8 cellular contexts compared by ENCODE assay signal in genomic region chr12:57214398-57214781, GRCh38. TPM values are rescaled to one million over a fixed set of nuclear protein-coding genes. Genes with fewer than 3 reads are reported as not detected.
DNase-seq lines count a peak whose midpoint lies in the region; ATAC-seq and TF ChIP-seq lines count a peak whose summit lies in the region.

No MANE protein-coding gene starts in this region.

- H3K36me3 ChIP-seq in Panc1 (ENCODE audit: control insufficient read depth, insufficient read depth, low read length) = no peaks in the 10 kb centered on the region; the same call in 1 of the 2 replicates
- H3K36me3 ChIP-seq in trophoblast cell (ENCODE audit: control insufficient read depth in 1 of 2, insufficient read depth in 2 of 2, low read length in 2 of 2) = peaks cover 33 to 36% of the 10 kb centered on the region in 2 experiments

- no peak overlapping the region for H3K4ac ChIP-seq in trophoblast cell (ENCODE audit: low read depth, low read length)

- peaks cover 20% of the 10 kb centered on the region for H3K4me1 ChIP-seq in Panc1 (ENCODE audit: control insufficient read depth, insufficient read depth, low read length)
- H3K4me1 ChIP-seq in trophoblast cell (ENCODE audit: control insufficient read depth in 1 of 2, insufficient read depth in 2 of 2, low read length in 2 of 2) = peaks cover 17 to 35% of the 10 kb centered on the region in 2 experiments

- ATAC-seq in Panc1 = peak; percentile 69
- no peak for ATAC-seq in GM21737 (IDR thresholded peaks at IDR 0.05; ENCODE audit: unreplicated experiment)

- H2BK12ac ChIP-seq in trophoblast cell (ENCODE audit: low read length) = no peak overlapping the region

- no peak overlapping the region for H3K23ac ChIP-seq in trophoblast cell (ENCODE audit: low read length)

- in situ Hi-C loops in Panc1 (cut with HindIII; ENCODE audit: low pct_unique_long_range_greater_than_20kb, low sequenced_read_pairs) = no loop called here

- TF ChIP-seq CTCF in GM10266 (IDR thresholded peaks at IDR 0.05; ENCODE audit: control insufficient read depth, insufficient read depth, low read depth, missing control alignments) (peak; percentile 81), Panc1 (IDR thresholded peaks at IDR 0.05) (peak; percentile 88), fibroblast of pulmonary artery (IDR thresholded peaks at IDR 0.05; ENCODE audit: low read length, missing control alignments) (peak; percentile 72)

- no peak overlapping the region for H2AK5ac ChIP-seq in trophoblast cell (ENCODE audit: low read length)

- POLR2A ChIA-PET in Panc1 (lab: Charles Lee) = no interaction called here

- DNase-seq in GM10266 (ENCODE audit: extremely low spot score) = peak; percentile 86
- DNase-seq in Kasumi-1 (lab: John Stamatoyannopoulos, UW) = peak; percentile 70 to 85
- no peak for DNase-seq in Panc1 (ENCODE audit: low read depth, low spot score)
- peak; percentile 38 for DNase-seq in activated T-helper 1 cell treated with Interleukin-2 at 50 U/mL for 16 hours (ENCODE audit: low read depth)
- peak; percentile 61 for DNase-seq in fibroblast of pulmonary artery (ENCODE audit: low read depth)
- peak; percentile 56 to 76 for DNase-seq in trophoblast cell
- DNase-seq in NCI-H1048 (lab: John Stamatoyannopoulos, UW) = no peak

- H3K4me2 ChIP-seq in trophoblast cell (ENCODE audit: low read length) = peak overlapping the region; percentile 67

- intact Hi-C loops in Panc1 (cut with micrococcal nuclease; ENCODE audit: unreplicated experiment) = no loop called here

- no peak overlapping the region for H3K4me3 ChIP-seq in Panc1 (ENCODE audit: low read depth in 2 of 2, low read length in 2 of 2)
- no peak overlapping the region for H3K4me3 ChIP-seq in fibroblast of pulmonary artery (replicated peaks; ENCODE audit: low read depth, low read length)
- no peak overlapping the region for H3K4me3 ChIP-seq in trophoblast cell (ENCODE audit: low read depth, low read length)

- H3K18ac ChIP-seq in trophoblast cell (ENCODE audit: low read length) = no peak overlapping the region

- H3K14ac ChIP-seq in trophoblast cell (ENCODE audit: low read length) = no peak overlapping the region

- H3K27me3 ChIP-seq in Panc1 (ENCODE audit: control insufficient read depth, insufficient read depth, low read length) (peaks cover 10% of the 10 kb centered on the region), trophoblast cell (ENCODE audit: insufficient read depth, low read length) (peaks cover 42% of the 10 kb centered on the region)

- H3K79me1 ChIP-seq in trophoblast cell (ENCODE audit: low read length) = no peaks in the 10 kb centered on the region

- H3K9me3 ChIP-seq in Panc1 (ENCODE audit: control insufficient read depth, insufficient read depth, low read depth, low read length) (no peaks in the 10 kb centered on the region), trophoblast cell (ENCODE audit: insufficient read depth, low read depth, low read length) (peaks cover 10% of the 10 kb centered on the region)

- H4K8ac ChIP-seq in trophoblast cell (ENCODE audit: low read depth, low read length) = no peak overlapping the region

- WGBS in trophoblast cell (ENCODE audit: extremely low coverage, insufficient coverage, insufficient read length) = no CpG with 5 or more reads among the region's 14 CpGs

- H2AFZ ChIP-seq in trophoblast cell (ENCODE audit: insufficient read depth, low read length, poor library complexity) = peak overlapping the region; percentile 18

- no peak overlapping the region for H4K91ac ChIP-seq in trophoblast cell (ENCODE audit: low read depth, low read length)

- no TSS peak for BruUV-seq in Panc1 (replicated peaks; lab: Mats Ljungman, UMichigan)

- H2BK5ac ChIP-seq in trophoblast cell (ENCODE audit: low read depth, low read length, poor library complexity) = no peak overlapping the region

- no peak overlapping the region for H2BK120ac ChIP-seq in trophoblast cell (ENCODE audit: insufficient read depth, low read length, poor library complexity)

- H3K9ac ChIP-seq in trophoblast cell (ENCODE audit: low read length) = no peak overlapping the region

- CTCF ChIA-PET in Panc1 (lab: Charles Lee) = interaction anchor here (0.5 to 2.8 kb wide), 6 partner anchors 10 to 93 kb away, joined by 3 to 26 read pairs (median 8); partner anchors contain the start of gene SHMT2

- H3K79me2 ChIP-seq in trophoblast cell (ENCODE audit: control insufficient read depth, insufficient read depth, low read length, poor library complexity) = no peaks in the 10 kb centered on the region

- H3K27ac ChIP-seq in Panc1 (ENCODE audit: low read length) = no peak overlapping the region
- peak overlapping the region; percentile 6 for H3K27ac ChIP-seq in trophoblast cell (ENCODE audit: low read depth, low read length)

- H4K12ac ChIP-seq in trophoblast cell (ENCODE audit: low read depth, low read length) = no peak overlapping the region

RNA-seq across cellular contexts. Expression of gene NXPH4, which starts 2.2 kb away (rescaled TPM):
- 2.1 TPM for total RNA-seq in Panc1 (2021; ENCODE audit: unreplicated experiment)
- polyA plus RNA-seq in Panc1 (2012; ENCODE audit: insufficient read length) = 2.1 TPM
- 0.85 and 0.86 TPM in 2 replicates for polyA plus RNA-seq in trophoblast cell (2013)

RNA-seq across cellular contexts. Expression of gene SHMT2, which starts 15.1 kb away (rescaled TPM):
- total RNA-seq in Panc1 (2021; ENCODE audit: unreplicated experiment) = 67.1 TPM
- 117 TPM for polyA plus RNA-seq in Panc1 (2012; ENCODE audit: insufficient read length)
- 118 and 120 TPM in 2 replicates for polyA plus RNA-seq in trophoblast cell (2013)

RNA-seq across cellular contexts. Expression of gene STAC3, which starts 36.6 kb away (rescaled TPM):
- total RNA-seq in Panc1 (2021; ENCODE audit: unreplicated experiment) = 0.87 TPM
- 0.25 TPM for polyA plus RNA-seq in Panc1 (2012; ENCODE audit: insufficient read length)
- polyA plus RNA-seq in trophoblast cell (2013) = 0.71 and 0.78 TPM in 2 replicates

Comparison
In these comparisons a context has a peak if more than half of its experiments do, and no peak if none do; other contexts are left out.
1. DNase-seq: peak in GM10266 (single experiment), Kasumi-1 (2 of 2), activated T-helper 1 cell treated with Interleukin-2 at 50 U/mL for 16 hours (single experiment), fibroblast of pulmonary artery (single experiment) and trophoblast cell (2 of 2); none in Panc1 (single experiment) and NCI-H1048 (single experiment).
2. Peak in every context shown above with its lines, with median percentiles within 50 percentile points of each other: CTCF ChIP-seq.